In the genomic region with DNA sequence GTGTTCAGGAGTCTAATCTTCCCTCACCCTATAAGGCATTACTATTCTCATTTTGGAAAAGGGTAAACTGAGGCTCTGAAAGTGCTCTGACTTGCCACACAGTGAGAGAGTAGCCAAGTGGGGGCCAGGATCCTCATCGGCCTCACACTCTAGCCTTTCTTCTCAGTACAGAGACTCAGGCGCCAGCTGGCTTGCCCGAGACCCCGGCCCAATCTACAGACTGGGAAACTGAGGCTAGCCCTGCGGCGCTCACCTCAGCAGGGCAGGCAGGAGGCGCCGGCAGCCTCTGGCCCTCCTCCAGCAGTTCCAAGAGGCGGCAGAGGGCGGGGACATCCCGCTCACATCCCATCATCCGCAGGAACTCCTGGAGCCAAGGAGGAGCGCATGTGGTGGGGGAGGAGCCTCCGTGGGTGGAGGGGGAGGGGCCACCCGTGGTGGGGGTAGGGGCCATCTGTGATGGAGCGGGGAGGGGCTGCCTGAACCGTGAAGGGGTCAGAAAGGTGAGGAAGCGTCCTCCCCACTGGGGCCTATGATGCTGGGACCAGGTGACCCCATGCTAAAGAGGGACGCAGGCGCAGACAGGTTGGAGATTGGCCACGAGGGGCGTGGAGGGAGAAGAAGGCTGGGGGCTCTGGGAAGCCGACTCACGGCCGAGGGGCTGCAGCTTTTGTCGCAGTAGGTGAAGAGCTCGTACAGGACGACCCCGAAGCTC, we compare ENCODE assay signal across 9 cellular contexts. TPM values are rescaled to one million over a fixed set of nuclear protein-coding genes. Genes with fewer than 3 reads are reported as not detected.
A peak's percentile ranks its signal among the peaks of the same experiment; 100 is the strongest.
DNase-seq lines count a peak whose midpoint lies in the region; ATAC-seq and TF ChIP-seq lines count a peak whose summit lies in the region.
"Had no signal": no experiment of that assay in that cellular context is flagged by ENCODE, and none has a peak within 500 bp of the region (broad histone marks: within the 10 kb centered on the region; RNA-seq: fewer than 3 reads in every experiment).

No MANE protein-coding gene starts in this region.

- no peaks in the 10 kb centered on the region for H3K4me1 ChIP-seq in BE2C
- peaks cover 6% of the 10 kb centered on the region for H3K4me1 ChIP-seq in lower lobe of right lung
- H3K4me1 ChIP-seq in mammary epithelial cell (ENCODE audit: insufficient read depth, low read length): no peaks in the 10 kb centered on the region

- no TSS peak for BruUV-seq in mammary epithelial cell (replicated peaks; lab: Mats Ljungman, UMichigan)

- in situ Hi-C loops in astrocyte of the spinal cord (cut with HindIII; ENCODE audit: low sequenced_read_pairs) (no loop called here), mammary epithelial cell (cut with MboI; ENCODE audit: low sequenced_read_pairs in 2 of 2) (no loop called here)

- ATAC-seq in lower lobe of right lung (peak; percentile 9 to 16), HG03442 (IDR thresholded peaks at IDR 0.05; ENCODE audit: unreplicated experiment) (no peak), HG03097 (IDR thresholded peaks at IDR 0.05; ENCODE audit: low FRiP score, unreplicated experiment) (no peak), HG03025 (IDR thresholded peaks at IDR 0.05; ENCODE audit: low FRiP score, unreplicated experiment) (no peak)

- H3K4me2 ChIP-seq in mammary epithelial cell (ENCODE audit: insufficient read depth, low read depth, low read length): no peak overlapping the region

- H3K4me3 ChIP-seq in BE2C (ENCODE audit: low read depth, low read length): peak overlapping the region; percentile 68
- no peak overlapping the region for H3K4me3 ChIP-seq in MG63
- peak overlapping the region; percentile 2 for H3K4me3 ChIP-seq in astrocyte of the spinal cord (ENCODE audit: low read depth, low read length)
- peak overlapping the region; percentile 19 for H3K4me3 ChIP-seq in lower lobe of right lung
- H3K4me3 ChIP-seq in mammary epithelial cell (replicated peaks in 1 of 3; ENCODE audit: insufficient read depth in 1 of 3, low read depth in 2 of 3, low read length in 3 of 3): no peak overlapping the region
- H3K4me3 ChIP-seq: lung had no signal

- whole genome bisulfite sequencing in mammary epithelial cell (ENCODE audit: low coverage, missing lambda C conversion rate): 83% methylated on average over 7 of the region's 29 CpGs

- H3K36me3 ChIP-seq in BE2C (no peaks in the 10 kb centered on the region), MG63 (no peaks in the 10 kb centered on the region), lower lobe of right lung (peaks cover 21% of the 10 kb centered on the region), mammary epithelial cell (ENCODE audit: insufficient read depth, low read length) (no peaks in the 10 kb centered on the region)

- dilution Hi-C loops in mammary epithelial cell (cut with HindIII; ENCODE audit: low sequenced_read_pairs): no loop called here

- DNase-seq in BE2C (peak; percentile 84), MG63 (peak; percentile 51), astrocyte of the spinal cord (ENCODE audit: low read depth, low spot score) (peak; percentile 13), lower lobe of right lung (no peak), mammary epithelial cell (no peak)

- no peaks in the 10 kb centered on the region for H3K79me2 ChIP-seq in mammary epithelial cell (ENCODE audit: insufficient read depth, low read length)

- intact Hi-C loops in lower lobe of right lung (cut with DNase I): no loop called here
- intact Hi-C loops in mammary epithelial cell (cut with micrococcal nuclease): no loop called here

- H3K27me3 ChIP-seq in BE2C: no peaks in the 10 kb centered on the region
- peaks cover 3% of the 10 kb centered on the region for H3K27me3 ChIP-seq in MG63
- peaks cover 14% of the 10 kb centered on the region for H3K27me3 ChIP-seq in lower lobe of right lung (ENCODE audit: low read depth)
- no peaks in the 10 kb centered on the region for H3K27me3 ChIP-seq in mammary epithelial cell (ENCODE audit: insufficient read depth, low read length)

- H3K9me3 ChIP-seq in BE2C (no peaks in the 10 kb centered on the region), MG63 (no peaks in the 10 kb centered on the region), lower lobe of right lung (no peaks in the 10 kb centered on the region), mammary epithelial cell (replicated peaks; ENCODE audit: insufficient read depth, low read length) (no peaks in the 10 kb centered on the region)

- H4K20me1 ChIP-seq in mammary epithelial cell (ENCODE audit: insufficient read depth, low read length): no peaks in the 10 kb centered on the region

- no peak overlapping the region for H3K9ac ChIP-seq in mammary epithelial cell (ENCODE audit: insufficient read depth, low read length)

- H3K27ac ChIP-seq in lower lobe of right lung (no peak overlapping the region), mammary epithelial cell (ENCODE audit: insufficient read depth, low read depth, low read length) (no peak overlapping the region)

- CTCF ChIA-PET in mammary epithelial cell (lab: Charles Lee; ENCODE audit: low non-redundant PET): no interaction called here

- TF ChIP-seq CTCF in BE2C (IDR thresholded peaks at IDR 0.05; ENCODE audit: low read depth, low read length): peak; percentile 11; the same call in 1 of the 2 replicates
- no peak for TF ChIP-seq CTCF in astrocyte of the spinal cord (IDR thresholded peaks at IDR 0.05; ENCODE audit: low read depth, low read length)
- no peak for TF ChIP-seq CTCF in lower lobe of right lung (IDR thresholded peaks at IDR 0.05)
- no peak for TF ChIP-seq CTCF in mammary epithelial cell (conservative IDR thresholded peaks at IDR 0.05 in 1 of 2, IDR thresholded peaks at IDR 0.05 in 1 of 2; ENCODE audit: extremely low read depth in 1 of 2, insufficient read depth in 1 of 2, low read depth in 1 of 2, low read length in 2 of 2)

- no peak overlapping the region for H2AFZ ChIP-seq in mammary epithelial cell (ENCODE audit: low read depth, low read length)

RNA-seq across cellular contexts. Expression of gene INSL3, which starts 8.7 kb away (rescaled TPM):
- polyA plus RNA-seq in BE2C (2012; ENCODE audit: insufficient read depth, insufficient read length, low read depth): not detected
- total RNA-seq in MG63 (2014; rRNA removed; shearing (Covaris generic); ENCODE audit: low replicate concordance): not detected in 2 replicates
- total RNA-seq in lower lobe of right lung (not detected), mammary epithelial cell (not detected)
- not detected for polyA plus RNA-seq in mammary epithelial cell
- polyA minus RNA-seq in mammary epithelial cell: not detected
- total RNA-seq: lung had no signal

RNA-seq across cellular contexts. Expression of gene JAK3, which starts 17.8 kb away (rescaled TPM):
- polyA plus RNA-seq in BE2C (2012; ENCODE audit: insufficient read depth, insufficient read length, low read depth): not detected
- not detected in 2 replicates for total RNA-seq in MG63 (2014; rRNA removed; shearing (Covaris generic); ENCODE audit: low replicate concordance)
- total RNA-seq in lower lobe of right lung: 15.9 TPM
- 1 to 10 TPM in 1 of 2 donors, under 1 TPM in 1; 0.31 to 8.2 TPM for total RNA-seq in mammary epithelial cell
- 0.15 TPM for polyA plus RNA-seq in mammary epithelial cell
- 0.98 TPM for polyA minus RNA-seq in mammary epithelial cell

RNA-seq across cellular contexts. Expression of gene RPL18A, which starts 29.7 kb away (rescaled TPM):
- 4,052 TPM for polyA plus RNA-seq in BE2C (2012; ENCODE audit: insufficient read depth, insufficient read length, low read depth)
- total RNA-seq in MG63 (2014; rRNA removed; shearing (Covaris generic); ENCODE audit: low replicate concordance): 766 and 1,556 TPM in 2 replicates
- total RNA-seq in lower lobe of right lung: 1,378 TPM
- total RNA-seq in mammary epithelial cell: 1,000 to 10,000 TPM; 1,272 to 2,030 TPM
- polyA plus RNA-seq in mammary epithelial cell: 1,907 TPM
- 452 TPM for polyA minus RNA-seq in mammary epithelial cell

RNA-seq across cellular contexts. Expression of gene B3GNT3, which starts 35.1 kb away (rescaled TPM):
- polyA plus RNA-seq in BE2C (2012; ENCODE audit: insufficient read depth, insufficient read length, low read depth): not detected
- not detected in 2 replicates for total RNA-seq in MG63 (2014; rRNA removed; shearing (Covaris generic); ENCODE audit: low replicate concordance)
- total RNA-seq in lower lobe of right lung: 1.6 TPM
- 10 to 100 TPM in 1 of 2 donors, 1 to 10 TPM in 1; 2.3 to 18.6 TPM for total RNA-seq in mammary epithelial cell
- 7.5 TPM for polyA plus RNA-seq in mammary epithelial cell
- polyA minus RNA-seq in mammary epithelial cell: 11.2 TPM

RNA-seq across cellular contexts. Expression of gene SLC5A5, which starts 41.7 kb away (rescaled TPM):
- polyA plus RNA-seq in BE2C (2012; ENCODE audit: insufficient read depth, insufficient read length, low read depth): not detected
- total RNA-seq in MG63 (2014; rRNA removed; shearing (Covaris generic); ENCODE audit: low replicate concordance): not detected in 2 replicates
- total RNA-seq in lower lobe of right lung: 0.18 TPM
- not detected for total RNA-seq in mammary epithelial cell
- not detected for polyA plus RNA-seq in mammary epithelial cell
- polyA minus RNA-seq in mammary epithelial cell: not detected

Comparison
In these comparisons a context has a peak if more than half of its experiments do, and no peak if none do; other contexts are left out.
1. DNase-seq: peak in BE2C (single experiment), MG63 (single experiment) and astrocyte of the spinal cord (single experiment); none in lower lobe of right lung (single experiment) and mammary epithelial cell (single experiment).
2. H3K4me3 ChIP-seq: peak in BE2C (single experiment), astrocyte of the spinal cord (single experiment) and lower lobe of right lung (single experiment); none in MG63 (single experiment) and mammary epithelial cell (0 of 3).
3. ATAC-seq: peak in lower lobe of right lung (2 of 2); none in HG03442 (single experiment), HG03097 (single experiment) and HG03025 (single experiment).